13 cellular contexts compared by ENCODE assay signal in the genomic region with DNA sequence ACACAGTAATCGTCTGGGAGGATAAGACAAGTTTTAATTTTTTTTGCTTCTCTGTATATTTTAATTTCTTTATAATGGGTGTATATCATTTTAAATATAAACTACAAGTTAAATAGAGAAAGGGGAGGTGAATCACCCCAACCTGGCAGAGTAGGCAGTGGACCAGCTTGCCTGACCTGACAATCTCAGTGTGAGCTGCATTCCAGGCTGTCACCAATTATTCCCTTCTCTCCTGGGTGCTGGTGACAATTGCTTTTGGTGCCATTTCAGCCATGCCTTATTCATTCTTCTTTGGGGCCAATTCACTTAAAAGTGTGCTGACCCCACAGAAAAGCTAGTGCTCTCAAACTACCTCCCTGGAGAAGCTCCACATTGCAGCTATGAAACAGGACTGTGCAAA.
DNase-seq lines count a peak whose midpoint lies in the region; ATAC-seq and TF ChIP-seq lines count a peak whose summit lies in the region.
"Had no signal": no experiment of that assay in that cellular context is flagged by ENCODE, and none has a peak within 500 bp of the region (broad histone marks: within the 10 kb centered on the region; RNA-seq: fewer than 3 reads in every experiment).

No MANE protein-coding gene starts in this region.

- no peaks in the 10 kb centered on the region for H3K27me3 Mint-ChIP-seq in glutamatergic neuron (ENCODE audit: unreplicated experiment)

- no peak for ATAC-seq in stimulated activated effector memory CD8-positive, alpha-beta T cell treated with anti-CD3 and anti-CD28 coated beads, Interleukin-12 subunit alpha, Interleukin-12 subunit beta, amount 100 ng/mL, for 72 hours
- no peak for ATAC-seq in GM19023 (IDR thresholded peaks at IDR 0.05; ENCODE audit: unreplicated experiment)
- ATAC-seq: HCT116, K562 had no signal

- H3K4me3 Mint-ChIP-seq in glutamatergic neuron (ENCODE audit: unreplicated experiment), result peak overlapping the region; percentile 37
- H3K4me3 Mint-ChIP-seq in stimulated activated effector memory CD8-positive, alpha-beta T cell treated with anti-CD3 and anti-CD28 coated beads, Interleukin-12 subunit alpha, Interleukin-12 subunit beta, amount 100 ng/mL, for 72 hours, result peak overlapping the region; percentile 46

- no peaks in the 10 kb centered on the region for H3K9me3 Mint-ChIP-seq in glutamatergic neuron (ENCODE audit: unreplicated experiment)
- no peaks in the 10 kb centered on the region for H3K9me3 Mint-ChIP-seq in stimulated activated effector memory CD8-positive, alpha-beta T cell treated with anti-CD3 and anti-CD28 coated beads, Interleukin-12 subunit alpha, Interleukin-12 subunit beta, amount 100 ng/mL, for 72 hours

- H3K4me1 Mint-ChIP-seq in glutamatergic neuron (ENCODE audit: low read depth, unreplicated experiment), result peaks cover 14% of the 10 kb centered on the region
- H3K4me1 Mint-ChIP-seq in stimulated activated effector memory CD8-positive, alpha-beta T cell treated with anti-CD3 and anti-CD28 coated beads, Interleukin-12 subunit alpha, Interleukin-12 subunit beta, amount 100 ng/mL, for 72 hours, result peaks cover 18% of the 10 kb centered on the region
- H3K4me1 Mint-ChIP-seq: CD4-positive, CD25-positive, alpha-beta regulatory T cell had no signal

- H3K36me3 Mint-ChIP-seq in glutamatergic neuron (ENCODE audit: unreplicated experiment), result no peaks in the 10 kb centered on the region
- H3K36me3 Mint-ChIP-seq in stimulated activated effector memory CD8-positive, alpha-beta T cell treated with anti-CD3 and anti-CD28 coated beads, Interleukin-12 subunit alpha, Interleukin-12 subunit beta, amount 100 ng/mL, for 72 hours, result no peaks in the 10 kb centered on the region
- H3K36me3 Mint-ChIP-seq: CD4-positive, CD25-positive, alpha-beta regulatory T cell had no signal

- in situ Hi-C loops in G401 (cut with HindIII; ENCODE audit: low sequenced_read_pairs), result no loop called here

- no peak overlapping the region for H3K27ac Mint-ChIP-seq in glutamatergic neuron (ENCODE audit: unreplicated experiment)
- H3K27ac Mint-ChIP-seq in stimulated activated effector memory CD8-positive, alpha-beta T cell treated with anti-CD3 and anti-CD28 coated beads, Interleukin-12 subunit alpha, Interleukin-12 subunit beta, amount 100 ng/mL, for 72 hours, result no peak overlapping the region

- no peak for TF ChIP-seq CTCF in glutamatergic neuron (IDR thresholded peaks at IDR 0.05; ENCODE audit: partially characterized antibody, unreplicated experiment)

- DNase-seq in G401 (ENCODE audit: low spot score) (peak; percentile 92), cerebellar cortex (ENCODE audit: low spot score) (peak; percentile 89), glutamatergic neuron (no peak), OCI-M1 (lab: John Stamatoyannopoulos, UW) (no peak), NCI-H526 (lab: John Stamatoyannopoulos, UW) (no peak)
- no peak for DNase-seq in stimulated activated effector memory CD8-positive, alpha-beta T cell treated with anti-CD3 and anti-CD28 coated beads, Interleukin-12 subunit alpha, Interleukin-12 subunit beta, amount 100 ng/mL, for 72 hours (ENCODE audit: low spot score in 2 of 2)
- DNase-seq: 8988T; Calu3; CD4-positive, CD25-positive, alpha-beta regulatory T cell; DMS 273 treated with DMSO at 0.1 percent for 48 hours had no signal

Comparison
In these comparisons a context has a peak if more than half of its experiments do, and no peak if none do; other contexts are left out.
1. DNase-seq: peak in G401 (single experiment) and cerebellar cortex (single experiment); none in glutamatergic neuron (single experiment), stimulated activated effector memory CD8-positive, alpha-beta T cell treated with anti-CD3 and anti-CD28 coated beads, Interleukin-12 subunit alpha, Interleukin-12 subunit beta, amount 100 ng/mL, for 72 hours (0 of 2), OCI-M1 (single experiment) and NCI-H526 (0 of 2).